Comparison of ENCODE assay signal across 8 cellular contexts in the genomic region with DNA sequence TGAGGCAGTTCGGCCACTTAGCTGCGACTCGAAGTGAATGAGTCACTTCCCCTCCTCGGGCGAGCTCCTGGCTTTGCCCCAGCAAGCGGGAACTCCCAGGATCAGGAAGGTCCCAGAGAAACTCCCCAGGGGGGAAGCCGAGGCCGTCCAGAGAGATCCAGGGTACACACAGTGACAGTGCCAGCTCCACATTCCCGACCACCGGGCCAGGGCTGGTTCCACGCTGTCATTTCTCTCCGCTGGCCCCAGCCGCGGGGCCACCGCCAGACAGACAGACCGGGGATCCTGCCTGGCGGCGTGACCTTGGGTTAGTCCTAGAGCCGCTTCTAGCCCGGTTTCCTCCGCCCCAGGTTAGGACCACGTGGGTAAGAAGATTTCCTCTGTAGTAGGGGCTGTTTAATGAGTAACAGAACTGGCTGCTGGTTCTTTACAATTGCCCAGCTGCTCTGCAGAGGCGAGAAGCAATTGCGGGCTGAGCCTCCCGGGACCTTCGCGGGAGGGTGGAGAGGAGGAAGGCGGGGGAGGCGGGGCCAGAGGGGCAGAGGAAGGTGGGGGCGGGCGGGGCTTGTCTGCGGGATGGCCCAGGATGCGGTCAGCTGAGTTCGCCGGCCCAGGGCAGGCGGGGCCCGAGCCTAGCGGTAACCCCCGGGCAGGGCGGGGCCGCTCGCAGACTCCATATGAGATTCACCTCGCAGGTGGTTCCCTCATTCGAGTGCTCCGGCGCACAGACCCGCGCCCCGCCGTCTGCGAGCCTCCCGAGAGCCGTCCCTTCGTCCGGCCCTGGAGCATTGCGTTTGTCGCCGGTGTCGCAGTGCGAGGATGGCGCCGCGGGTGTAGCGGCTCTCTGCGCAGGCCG. TPM values are rescaled to one million over a fixed set of nuclear protein-coding genes. Genes with fewer than 3 reads are reported as not detected.
DNase-seq lines count a peak whose midpoint lies in the region; ATAC-seq and TF ChIP-seq lines count a peak whose summit lies in the region.

Gene UPP1 (plus strand): TSS at position 707 of the 856 bp plus-strand sequence. CDS start 5,519 bp downstream, outside the sequence.

- H4K20me1 ChIP-seq in PC-9 (ENCODE audit: insufficient read depth): peaks cover 7% of the 10 kb centered on the region; the same call in 1 of the 2 replicates

- H2AFZ ChIP-seq in PC-9: peak within 1 kb of the TSS; percentile 68

- DNase-seq in COLO668 (lab: John Stamatoyannopoulos, UW; ENCODE audit: unreplicated experiment): peak; percentile 93
- DNase-seq in HL-60 (ENCODE audit: low read depth in 1 of 2, low spot score in 1 of 2): peak; percentile 93 to 96
- peak; percentile 93 to 96 for DNase-seq in PC-9
- DNase-seq in activated T-cell treated with anti-CD3 and anti-CD28 coated beads, Interleukin-2, amount 50 U/mL, for 1 hour: peak; percentile 87
- peak; percentile 51 to 66 for DNase-seq in erythroblast (lab: John Stamatoyannopoulos, UW)
- DNase-seq in stimulated activated CD8-positive, alpha-beta memory T cell treated with anti-CD3 and anti-CD28 coated beads, Interleukin-7, amount 100 ng/mL, for 24 hours (ENCODE audit: low read depth): peak; percentile 75

- H3K27me3 ChIP-seq in HL-60 (ENCODE audit: insufficient read depth, poor library complexity, severe bottlenecking): no peaks in the 10 kb centered on the region
- no peaks in the 10 kb centered on the region for H3K27me3 ChIP-seq in PC-9 (ENCODE audit: insufficient read depth, low read depth)
- H3K27me3 ChIP-seq in muscle layer of colon (ENCODE audit: control insufficient read depth in 1 of 2, insufficient read depth in 2 of 2, low read length in 2 of 2): no peaks in the 10 kb centered on the region

- POLR2A ChIA-PET in PC-9 (lab: Charles Lee; ENCODE audit: unreplicated experiment): interaction anchor here (0.5 to 0.7 kb wide), 2 partner anchors 13 to 303 kb away, joined by 4 to 8 read pairs; no protein-coding TSS in a partner anchor

- peak within 1 kb of the TSS; percentile 95 for H3K4me2 ChIP-seq in PC-9

- peak; percentile 52 for ATAC-seq in GM19463 (IDR thresholded peaks at IDR 0.05; ENCODE audit: unreplicated experiment)

- peaks cover 43% of the 10 kb centered on the region for H3K79me2 ChIP-seq in PC-9 (ENCODE audit: low read depth)

- H3K4me1 ChIP-seq in PC-9 (replicated peaks; ENCODE audit: insufficient read depth) (peaks cover 76% of the 10 kb centered on the region), muscle layer of colon (ENCODE audit: insufficient read depth, low read length) (peaks cover 7% of the 10 kb centered on the region)

- H3K4me3 ChIP-seq in HL-60 (replicated peaks; ENCODE audit: insufficient read depth, low read length): peak within 1 kb of the TSS; percentile 61
- peak within 1 kb of the TSS; percentile 73 for H3K4me3 ChIP-seq in PC-9
- peak within 1 kb of the TSS; percentile 60 to 88 for H3K4me3 ChIP-seq in muscle layer of colon (ENCODE audit: low read depth in 1 of 2, low read length in 2 of 2)

- H3K9me3 ChIP-seq in PC-9 (ENCODE audit: insufficient read depth, low read depth) (no peaks in the 10 kb centered on the region), muscle layer of colon (ENCODE audit: low read length) (no peaks in the 10 kb centered on the region)

- peaks cover 30% of the 10 kb centered on the region for H3K36me3 ChIP-seq in PC-9 (ENCODE audit: low read depth)
- peaks cover 10% of the 10 kb centered on the region for H3K36me3 ChIP-seq in muscle layer of colon (ENCODE audit: insufficient read depth, low read length)

- H3F3A ChIP-seq in PC-9 (ENCODE audit: insufficient read depth, low read depth): peaks cover 85% of the 10 kb centered on the region

- peak within 1 kb of the TSS; percentile 39 for H3K9ac ChIP-seq in muscle layer of colon (ENCODE audit: low read length)

- H3K27ac ChIP-seq in HL-60 (replicated peaks) (peak within 1 kb of the TSS; percentile 93), PC-9 (peak within 1 kb of the TSS; percentile 98), muscle layer of colon (ENCODE audit: low read depth, low read length) (peak within 1 kb of the TSS; percentile 77)

- CTCF ChIA-PET in PC-9 (lab: Charles Lee): no interaction called here

- BruUV-seq in PC-9 (replicated peaks; lab: Mats Ljungman, UMichigan): no TSS peak

- TF ChIP-seq POLR2A in erythroblast (IDR thresholded peaks at IDR 0.05; ENCODE audit: low read length): no peak

- intact Hi-C loops in PC-9 (cut with micrococcal nuclease; ENCODE audit: unreplicated experiment): loop anchor here (1.0 to 10.0 kb wide), 5 partner anchors 22 to 614 kb away; partner anchors contain the start of gene C7orf57

- no peaks in the 10 kb centered on the region for H3K9me2 ChIP-seq in PC-9 (ENCODE audit: insufficient read depth)

- no peak for TF ChIP-seq CTCF in HL-60 (IDR thresholded peaks at IDR 0.05; ENCODE audit: insufficient read depth, low read length)
- no peak for TF ChIP-seq CTCF in PC-9 (conservative IDR thresholded peaks at IDR 0.05)

RNA-seq across cellular contexts. Expression of gene UPP1, which starts in this region (rescaled TPM):
- 119 and 185 TPM in 2 replicates for total RNA-seq in PC-9 (2021)

Comparison
In these comparisons a context has a peak if more than half of its experiments do, and no peak if none do; other contexts are left out.
1. Peak in every context shown above with its lines: DNase-seq, ATAC-seq, H3K4me3 ChIP-seq and H3K27ac ChIP-seq.